Comparison of ENCODE assay signal across 1 cellular context in genomic region chr20:25339608-25340007, GRCh38.
A peak's percentile ranks its signal among the peaks of the same experiment; 100 is the strongest.
TF ChIP-seq lines count a peak whose summit lies in the region.

No MANE protein-coding gene starts in this region.

TF ChIP-seq in HepG2, 621 proteins besides CTCF, POLR2A, EP300 and RAD21 (continues in another document):
- TF ChIP-seq ZNF121 (CRISPR knock-in tag; IDR thresholded peaks at IDR 0.05): no peak
- no peak for TF ChIP-seq ZIK1 (CRISPR knock-in tag; IDR thresholded peaks at IDR 0.05; ENCODE audit: borderline replicate concordance, low read depth)
- TF ChIP-seq GABPB1 (CRISPR knock-in tag; IDR thresholded peaks at IDR 0.05): peak; percentile 21; the same call in 1 of the 2 replicates
- no peak for TF ChIP-seq HBP1 (CRISPR knock-in tag; IDR thresholded peaks at IDR 0.05; ENCODE audit: low read depth)
- TF ChIP-seq ERF (CRISPR knock-in tag; IDR thresholded peaks at IDR 0.05): 0 out of 2 replicates have a peak, but pooled peaks have one; percentile 23
- TF ChIP-seq ZNF629 (CRISPR knock-in tag; conservative IDR thresholded peaks at IDR 0.05): no peak
- no peak for TF ChIP-seq CBX1 (IDR thresholded peaks at IDR 0.05; ENCODE audit: low read depth)
- TF ChIP-seq PHF21A (CRISPR knock-in tag; IDR thresholded peaks at IDR 0.05): 0 out of 2 replicates have a peak, but pooled peaks have one; percentile 21
- TF ChIP-seq MXD3 (CRISPR knock-in tag; IDR thresholded peaks at IDR 0.05): no peak
- TF ChIP-seq ZNF687 (CRISPR knock-in tag; IDR thresholded peaks at IDR 0.05): peak; percentile 68
- TF ChIP-seq ZNF10 (CRISPR knock-in tag; IDR thresholded peaks at IDR 0.05; ENCODE audit: borderline replicate concordance, low read depth): no peak
- TF ChIP-seq ZNF34 (CRISPR knock-in tag; IDR thresholded peaks at IDR 0.05; ENCODE audit: borderline replicate concordance): no peak
- no peak for TF ChIP-seq MXD1 (CRISPR knock-in tag; IDR thresholded peaks at IDR 0.05)
- TF ChIP-seq ZNF225 (CRISPR knock-in tag; IDR thresholded peaks at IDR 0.05): no peak
- no peak for TF ChIP-seq POGK (CRISPR knock-in tag; conservative IDR thresholded peaks at IDR 0.05)
- no peak for TF ChIP-seq FOXK1 (CRISPR knock-in tag; IDR thresholded peaks at IDR 0.05; ENCODE audit: borderline replicate concordance, low read depth)
- TF ChIP-seq KMT2A (CRISPR knock-in tag; IDR thresholded peaks at IDR 0.05): 0 out of 2 replicates have a peak, but pooled peaks have one; percentile 43
- TF ChIP-seq ETV5 (CRISPR knock-in tag; IDR thresholded peaks at IDR 0.05; ENCODE audit: borderline replicate concordance): peak; percentile 38; the same call in 1 of the 2 replicates
- peak; percentile 67; the same call in 1 of the 2 replicates for TF ChIP-seq ZFX (CRISPR knock-in tag; IDR thresholded peaks at IDR 0.05; ENCODE audit: low read depth)
- TF ChIP-seq BCLAF1 (IDR thresholded peaks at IDR 0.05): no peak
- TF ChIP-seq RBM22 (optimal IDR thresholded peaks at IDR 0.05; ENCODE audit: low read length): no peak
- TF ChIP-seq TBX2 (CRISPR knock-in tag; IDR thresholded peaks at IDR 0.05; ENCODE audit: borderline replicate concordance): no peak
- TF ChIP-seq BHLHE40 (IDR thresholded peaks at IDR 0.05; ENCODE audit: low read length): no peak
- TF ChIP-seq NRL (CRISPR knock-in tag; IDR thresholded peaks at IDR 0.05; ENCODE audit: borderline replicate concordance): peak; percentile 52; the same call in 1 of the 2 replicates
- no peak for TF ChIP-seq YY1 (IDR thresholded peaks at IDR 0.05; ENCODE audit: insufficient read depth, insufficient replicate concordance, low read depth, low read length)
- peak; percentile 50; the same call in 1 of the 2 replicates for TF ChIP-seq SP4 (CRISPR knock-in tag; IDR thresholded peaks at IDR 0.05)
- TF ChIP-seq SRSF1 (optimal IDR thresholded peaks at IDR 0.05; ENCODE audit: low read depth, low read length): no peak
- TF ChIP-seq ZNF567 (CRISPR knock-in tag; IDR thresholded peaks at IDR 0.05; ENCODE audit: borderline replicate concordance): no peak
- no peak for TF ChIP-seq SETDB1 (CRISPR knock-in tag; IDR thresholded peaks at IDR 0.05; ENCODE audit: borderline replicate concordance)
- TF ChIP-seq SOX5 (CRISPR knock-in tag; IDR thresholded peaks at IDR 0.05; ENCODE audit: borderline replicate concordance): no peak
- TF ChIP-seq HNRNPH1 (optimal IDR thresholded peaks at IDR 0.05; ENCODE audit: low read depth, low read length): no peak
- TF ChIP-seq NFE2L2 (IDR thresholded peaks at IDR 0.05; ENCODE audit: low read length): no peak
- no peak for TF ChIP-seq ZNF142 (CRISPR knock-in tag; IDR thresholded peaks at IDR 0.05)
- TF ChIP-seq MIXL1 (CRISPR knock-in tag; IDR thresholded peaks at IDR 0.05): 0 out of 2 replicates have a peak, but pooled peaks have one; percentile 17
- no peak for TF ChIP-seq AKAP8 (CRISPR knock-in tag; IDR thresholded peaks at IDR 0.05)
- no peak for TF ChIP-seq NFYB (CRISPR knock-in tag; IDR thresholded peaks at IDR 0.05)
- no peak for TF ChIP-seq HOXA9 (CRISPR knock-in tag; IDR thresholded peaks at IDR 0.05; ENCODE audit: borderline replicate concordance)
- peak; percentile 97 for TF ChIP-seq ZBTB38 (CRISPR knock-in tag; IDR thresholded peaks at IDR 0.05)
- no peak for TF ChIP-seq SRF (IDR thresholded peaks at IDR 0.05; ENCODE audit: low read depth, low read length)
- 0 out of 2 replicates have a peak, but pooled peaks have one; percentile 16 for TF ChIP-seq HOMEZ (CRISPR knock-in tag; IDR thresholded peaks at IDR 0.05; ENCODE audit: low read depth)
- 0 out of 2 replicates have a peak, but pooled peaks have one; percentile 39 for TF ChIP-seq ZNF891 (CRISPR knock-in tag; IDR thresholded peaks at IDR 0.05)
- TF ChIP-seq ZNF619 (CRISPR knock-in tag; IDR thresholded peaks at IDR 0.05): no peak
- no peak for TF ChIP-seq ZNF564 (CRISPR knock-in tag; IDR thresholded peaks at IDR 0.05)
- no peak for TF ChIP-seq ZNF253 (CRISPR knock-in tag; IDR thresholded peaks at IDR 0.05; ENCODE audit: borderline replicate concordance)
